8 cellular contexts compared by ENCODE assay signal in the genomic region with DNA sequence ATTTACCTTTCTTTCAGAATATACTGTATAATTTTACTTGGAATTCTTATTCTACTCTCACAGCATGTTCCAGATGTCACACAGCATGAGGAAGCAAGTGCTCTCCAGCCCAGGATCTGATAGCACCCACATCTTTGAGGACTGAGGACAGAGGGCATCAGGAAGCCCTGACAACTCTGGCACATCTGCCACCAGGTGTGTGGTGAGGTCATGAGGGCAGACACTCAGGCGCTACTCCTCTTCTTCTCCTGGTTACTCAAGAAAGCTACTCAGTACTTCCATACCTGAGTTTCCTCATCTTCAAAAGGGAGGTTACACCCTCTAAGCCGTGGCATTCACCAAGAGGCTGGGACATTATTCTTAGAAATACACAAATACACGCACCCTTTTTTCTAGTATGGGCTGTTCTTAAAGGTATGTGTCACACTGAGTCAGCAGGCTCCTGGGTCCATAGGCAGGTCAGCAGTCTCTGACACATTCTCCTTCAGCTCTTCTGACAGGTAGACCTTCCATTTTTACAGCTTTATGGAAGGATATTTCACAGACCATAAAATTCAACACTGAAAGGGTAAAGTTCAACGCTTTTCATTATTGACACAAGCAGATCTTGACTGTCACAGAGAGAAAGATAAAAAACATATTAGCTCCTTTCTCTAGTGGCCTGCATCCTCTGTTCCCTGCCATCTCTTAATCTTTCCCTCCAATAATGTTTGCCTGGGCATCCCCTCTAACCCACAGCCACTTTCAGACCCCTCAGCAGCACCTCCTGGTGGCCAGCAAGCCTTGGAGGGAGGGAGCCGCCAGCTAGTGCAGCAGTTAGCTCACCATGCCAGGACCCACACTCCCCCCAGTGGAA.
A peak's percentile ranks its signal among the peaks of the same experiment; 100 is the strongest.
DNase-seq lines count a peak whose midpoint lies in the region; ATAC-seq and TF ChIP-seq lines count a peak whose summit lies in the region.

No MANE protein-coding gene starts in this region.

- intact Hi-C loops in vagina (cut with DNase I): loop anchor here (10.0 kb wide), 1 partner anchor 181 kb away; no protein-coding TSS in a partner anchor

- TF ChIP-seq CTCF in DND-41 (IDR thresholded peaks at IDR 0.05; ENCODE audit: borderline replicate concordance, extremely low read depth, low read length, poor library complexity, severe bottlenecking) (peak; percentile 64), VCaP (conservative IDR thresholded peaks at IDR 0.05) (peak; percentile 78), vagina (IDR thresholded peaks at IDR 0.05) (peak; percentile 15 to 63 (median 30))

- no peak overlapping the region for H3K9ac ChIP-seq in DND-41 (ENCODE audit: low read depth, low read length)

- no peak overlapping the region for H3K27ac ChIP-seq in DND-41 (ENCODE audit: low read length)
- peak overlapping the region; percentile 30 for H3K27ac ChIP-seq in VCaP
- H3K27ac ChIP-seq in vagina: no peak overlapping the region

- DNase-seq in DND-41 (peak; percentile 43), erythroblast (lab: John Stamatoyannopoulos, UW) (peak; percentile 34 to 42), myocyte (ENCODE audit: low read depth) (peak; percentile 70), vagina (ENCODE audit: extremely low spot score in 2 of 2) (no peak), NCI-H2081 (lab: John Stamatoyannopoulos, UW) (no peak)

- H3K9me3 ChIP-seq in DND-41 (ENCODE audit: insufficient read depth, low read length, severe bottlenecking) (no peaks in the 10 kb centered on the region), vagina (no peaks in the 10 kb centered on the region)

- no peaks in the 10 kb centered on the region for H3K4me1 ChIP-seq in DND-41 (ENCODE audit: insufficient read depth, low read length)
- H3K4me1 ChIP-seq in vagina: peaks cover 5% of the 10 kb centered on the region

- H4K20me1 ChIP-seq in DND-41 (ENCODE audit: insufficient read depth, low read length): no peaks in the 10 kb centered on the region

- H3K36me3 ChIP-seq in DND-41 (ENCODE audit: insufficient read depth, low read length): no peaks in the 10 kb centered on the region
- H3K36me3 ChIP-seq in vagina: no peaks in the 10 kb centered on the region

- no peak overlapping the region for H3K4me2 ChIP-seq in DND-41 (ENCODE audit: insufficient read depth, low read length)

- no peak overlapping the region for H2AFZ ChIP-seq in DND-41 (ENCODE audit: low read depth, low read length)

- TF ChIP-seq RAD21 in Ishikawa (IDR thresholded peaks at IDR 0.05; ENCODE audit: low read depth): peak; percentile 72

- H3K4me3 ChIP-seq in DND-41 (ENCODE audit: low read depth in 1 of 2, low read length in 2 of 2) (no peak overlapping the region), vagina (no peak overlapping the region)

- TF ChIP-seq POLR2A in erythroblast (IDR thresholded peaks at IDR 0.05; ENCODE audit: low read length) (no peak), vagina (IDR thresholded peaks at IDR 0.05) (no peak)

- H3K79me2 ChIP-seq in DND-41 (ENCODE audit: insufficient read depth, low read length): no peaks in the 10 kb centered on the region

- peaks cover 3% of the 10 kb centered on the region for H3K27me3 ChIP-seq in DND-41 (ENCODE audit: insufficient read depth, low read length, poor library complexity)
- H3K27me3 ChIP-seq in vagina: no peaks in the 10 kb centered on the region

- TF ChIP-seq EP300 in Ishikawa (IDR thresholded peaks at IDR 0.05; ENCODE audit: borderline replicate concordance): no peak

- ATAC-seq in DND-41 (ENCODE audit: insufficient read depth, low read depth) (peak; percentile 60; the same call in 2 of the 3 replicates), GM19463 (IDR thresholded peaks at IDR 0.05; ENCODE audit: unreplicated experiment) (no peak)

TF ChIP-seq in Ishikawa, 13 proteins besides CTCF, POLR2A, EP300 and RAD21:
- TF ChIP-seq YY1 (IDR thresholded peaks at IDR 0.05; ENCODE audit: low read depth) (no peak), CREB1 (IDR thresholded peaks at IDR 0.05; ENCODE audit: low read depth) (no peak)
- TF ChIP-seq, protein P1, sequence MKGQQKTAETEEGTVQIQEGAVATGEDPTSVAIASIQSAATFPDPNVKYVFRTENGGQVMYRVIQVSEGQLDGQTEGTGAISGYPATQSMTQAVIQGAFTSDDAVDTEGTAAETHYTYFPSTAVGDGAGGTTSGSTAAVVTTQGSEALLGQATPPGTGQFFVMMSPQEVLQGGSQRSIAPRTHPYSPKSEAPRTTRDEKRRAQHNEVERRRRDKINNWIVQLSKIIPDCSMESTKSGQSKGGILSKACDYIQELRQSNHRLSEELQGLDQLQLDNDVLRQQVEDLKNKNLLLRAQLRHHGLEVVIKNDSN (IDR thresholded peaks at IDR 0.05): no peak

Comparison
In these comparisons a context has a peak if more than half of its experiments do, and no peak if none do; other contexts are left out.
1. DNase-seq: peak in DND-41 (single experiment), erythroblast (2 of 2) and myocyte (single experiment); none in vagina (0 of 2) and NCI-H2081 (0 of 2).
2. Peak in every context shown above with its lines, with median percentiles within 50 percentile points of each other: CTCF ChIP-seq.